Comparison of ENCODE assay signal across 12 cellular contexts in genomic region chr2:41610501-41611242, GRCh38.
A peak's percentile ranks its signal among the peaks of the same experiment; 100 is the strongest.
DNase-seq lines count a peak whose midpoint lies in the region; ATAC-seq and TF ChIP-seq lines count a peak whose summit lies in the region.
"Had no signal": no experiment of that assay in that cellular context is flagged by ENCODE, and none has a peak within 500 bp of the region (broad histone marks: within the 10 kb centered on the region; RNA-seq: fewer than 3 reads in every experiment).

No MANE protein-coding gene starts in this region.

- DNase-seq in chondrocyte (ENCODE audit: low spot score) (no peak), medulla oblongata (ENCODE audit: extremely low spot score) (peak; percentile 6), tibial artery (peak in 1 of 2 donors; percentile 29), C1 segment of cervical spinal cord (lab: John Stamatoyannopoulos, UW) (no peak), mesenteric fat pad (ENCODE audit: low spot score) (no peak)
- no peak for DNase-seq in CD8-positive, alpha-beta memory T cell
- DNase-seq: activated CD8-positive, alpha-beta T cell treated with anti-CD3 and anti-CD28 coated beads, Interleukin-2, amount 10 ng/mL, durations not matched to agents 7 days and 5 days; NCI-H748 treated with DMSO at 0.1 percent for 48 hours; retina had no signal

- intact Hi-C loops in tibial artery (cut with DNase I; ENCODE audit: low total_unique reads), result no loop called here

- ATAC-seq in HG03378 (IDR thresholded peaks at IDR 0.05; ENCODE audit: unreplicated experiment) (peak; percentile 42), GM21447 (IDR thresholded peaks at IDR 0.05; ENCODE audit: unreplicated experiment) (no peak)
- ATAC-seq: activated CD8-positive, alpha-beta T cell treated with anti-CD3 and anti-CD28 coated beads, Interleukin-2, amount 10 ng/mL, durations not matched to agents 7 days and 5 days; left lobe of liver had no signal

- POLR2A ChIA-PET in CD8-positive, alpha-beta memory T cell (lab: Charles Lee), result no interaction called here

- no peaks in the 10 kb centered on the region for H3K9me3 ChIP-seq in tibial artery
- H3K9me3 ChIP-seq in CD8-positive, alpha-beta memory T cell (ENCODE audit: low read length), result no peaks in the 10 kb centered on the region

- peak overlapping the region; percentile 86 for H3K27ac Mint-ChIP-seq in chondrocyte (ENCODE audit: unreplicated experiment)
- H3K27ac Mint-ChIP-seq in CD8-positive, alpha-beta memory T cell, result no peak overlapping the region
- H3K27ac Mint-ChIP-seq: activated CD8-positive, alpha-beta T cell treated with anti-CD3 and anti-CD28 coated beads, Interleukin-2, amount 10 ng/mL, durations not matched to agents 7 days and 5 days had no signal

- CTCF ChIA-PET in CD8-positive, alpha-beta memory T cell (lab: Charles Lee), result no interaction called here

- H3K27ac ChIP-seq in tibial artery, result peak overlapping the region; percentile 88
- H3K27ac ChIP-seq in CD8-positive, alpha-beta memory T cell (ENCODE audit: low read depth, low read length), result no peak overlapping the region

- H3K4me3 ChIP-seq in tibial artery, result peak overlapping the region; percentile 31 to 42
- no peak overlapping the region for H3K4me3 ChIP-seq in CD8-positive, alpha-beta memory T cell (ENCODE audit: low read length)

- H3K36me3 ChIP-seq in tibial artery, result no peaks in the 10 kb centered on the region
- no peaks in the 10 kb centered on the region for H3K36me3 ChIP-seq in CD8-positive, alpha-beta memory T cell (ENCODE audit: insufficient read depth, low read length)

- peak overlapping the region; percentile 7 for H3K4me3 Mint-ChIP-seq in chondrocyte (ENCODE audit: unreplicated experiment)
- no peak overlapping the region for H3K4me3 Mint-ChIP-seq in CD8-positive, alpha-beta memory T cell
- H3K4me3 Mint-ChIP-seq: activated CD8-positive, alpha-beta T cell treated with anti-CD3 and anti-CD28 coated beads, Interleukin-2, amount 10 ng/mL, durations not matched to agents 7 days and 5 days had no signal

- TF ChIP-seq CTCF in chondrocyte (IDR thresholded peaks at IDR 0.05), result no peak
- no peak for TF ChIP-seq CTCF in tibial artery (IDR thresholded peaks at IDR 0.05)

- no peaks in the 10 kb centered on the region for H3K36me3 Mint-ChIP-seq in chondrocyte (ENCODE audit: low read depth)
- H3K36me3 Mint-ChIP-seq in CD8-positive, alpha-beta memory T cell, result no peaks in the 10 kb centered on the region

- peaks cover 0 to 42% (median 6%) of the 10 kb centered on the region in 4 donors for H3K4me1 ChIP-seq in tibial artery
- no peaks in the 10 kb centered on the region for H3K4me1 ChIP-seq in CD8-positive, alpha-beta memory T cell (ENCODE audit: insufficient read depth, low read length)

- peaks cover 2% of the 10 kb centered on the region for H3K9me3 Mint-ChIP-seq in chondrocyte (ENCODE audit: low read depth)
- no peaks in the 10 kb centered on the region for H3K9me3 Mint-ChIP-seq in CD8-positive, alpha-beta memory T cell

- peaks cover 57% of the 10 kb centered on the region for H3K4me1 Mint-ChIP-seq in chondrocyte (ENCODE audit: low read depth)
- no peaks in the 10 kb centered on the region for H3K4me1 Mint-ChIP-seq in CD8-positive, alpha-beta memory T cell

- H3K27me3 ChIP-seq in tibial artery, result no peaks in the 10 kb centered on the region
- H3K27me3 ChIP-seq in CD8-positive, alpha-beta memory T cell (ENCODE audit: insufficient read depth, low read length, poor library complexity, severe bottlenecking), result no peaks in the 10 kb centered on the region

- H3K27me3 Mint-ChIP-seq in chondrocyte (ENCODE audit: low read depth), result no peaks in the 10 kb centered on the region
- no peaks in the 10 kb centered on the region for H3K27me3 Mint-ChIP-seq in CD8-positive, alpha-beta memory T cell
